Comparison of ENCODE assay signal across 8 cellular contexts in the genomic region with DNA sequence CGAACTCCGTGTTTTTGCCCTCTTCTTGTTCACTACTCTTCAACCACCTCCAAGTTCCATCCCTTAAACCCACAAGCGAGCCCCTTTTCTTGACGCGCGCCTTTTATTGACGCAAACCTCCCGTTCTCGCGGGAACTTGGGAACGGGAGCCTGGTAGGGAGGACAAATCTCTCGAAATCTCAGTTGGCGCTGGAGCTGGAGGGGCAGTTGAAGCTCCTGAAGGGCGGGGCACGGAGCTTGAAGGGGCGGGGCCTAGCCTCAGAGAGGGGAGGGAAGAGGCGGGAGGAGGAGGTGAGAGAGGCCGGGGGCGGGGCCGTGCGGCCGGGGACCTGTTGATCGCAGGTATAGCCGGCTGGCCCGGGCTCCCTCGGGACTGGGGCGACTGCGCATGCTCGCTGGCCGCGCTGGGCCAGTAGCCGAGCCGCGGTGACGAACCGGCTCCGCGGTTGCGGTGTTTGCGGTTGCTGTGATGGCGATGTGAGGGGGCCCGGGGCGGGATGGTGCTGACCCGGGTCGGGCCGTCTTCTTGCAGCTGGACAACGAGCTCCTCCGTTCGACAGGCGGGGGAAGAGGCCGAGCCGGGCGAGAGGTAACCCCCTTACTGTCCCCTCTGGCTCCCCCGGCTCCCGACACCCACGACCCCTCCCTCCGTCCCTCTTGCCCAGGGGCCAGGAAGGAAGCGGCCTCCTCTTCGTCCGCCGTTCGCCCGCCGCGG. TPM values are rescaled to one million over a fixed set of nuclear protein-coding genes. Genes with fewer than 3 reads are reported as not detected.
DNase-seq lines count a peak whose midpoint lies in the region; ATAC-seq and TF ChIP-seq lines count a peak whose summit lies in the region.

Gene FAM135A, plus strand, starts transcription at position 395 of the 715 bp plus-strand sequence. CDS start 14,835 bp downstream, outside the sequence.

- peak within 1 kb of the TSS; percentile 98 for H2AFZ ChIP-seq in GM23248

- H3K27ac Mint-ChIP-seq in natural killer cell treated with Interleukin-12 subunit alpha and Interleukin-12 subunit beta and Interleukin-15 and Interleukin-18, amount 100 ng/mL, for 72 hours, result peak within 1 kb of the TSS; percentile 81 to 89

- H3K4me1 ChIP-seq in DOHH2 (ENCODE audit: control insufficient read depth, low read length), result peaks cover 26% of the 10 kb centered on the region
- peaks cover 6% of the 10 kb centered on the region for H3K4me1 ChIP-seq in GM23248 (ENCODE audit: insufficient read depth)
- H3K4me1 ChIP-seq in RWPE2 (ENCODE audit: insufficient read depth, poor library complexity, severe bottlenecking), result peaks cover 11% of the 10 kb centered on the region

- H3K9me3 ChIP-seq in DOHH2 (ENCODE audit: control insufficient read depth, insufficient read depth, low read length) (no peaks in the 10 kb centered on the region), GM23248 (ENCODE audit: low read depth) (no peaks in the 10 kb centered on the region), RWPE2 (ENCODE audit: severe bottlenecking) (no peaks in the 10 kb centered on the region)

- H3K79me2 ChIP-seq in DOHH2 (ENCODE audit: control insufficient read depth, low read length) (peaks cover 46% of the 10 kb centered on the region), GM23248 (ENCODE audit: insufficient read depth) (no peaks in the 10 kb centered on the region)

- peak; percentile 92 for ATAC-seq in RWPE2 (ENCODE audit: low read depth)
- peak; percentile 99 for ATAC-seq in natural killer cell treated with Interleukin-12 subunit alpha and Interleukin-12 subunit beta and Interleukin-15 and Interleukin-18, amount 100 ng/mL, for 72 hours
- ATAC-seq in stimulated activated naive CD8-positive, alpha-beta T cell treated with anti-CD3 and anti-CD28 coated beads, Interleukin-15, Interleukin-2, amounts not matched to agents 100 U/mL and 50 U/mL, for 24 hours, result peak; percentile 96

- H3F3A ChIP-seq in DOHH2 (ENCODE audit: control insufficient read depth, insufficient read depth), result no peaks in the 10 kb centered on the region; the same call in 1 of the 2 replicates
- H3F3A ChIP-seq in GM23248 (ENCODE audit: insufficient read depth), result peaks cover 19% of the 10 kb centered on the region; the same call in 1 of the 2 replicates

- peak; percentile 98 for DNase-seq in GM23248
- DNase-seq in Kasumi-1 (lab: John Stamatoyannopoulos, UW), result peak; percentile 96 to 97
- DNase-seq in RWPE2 (ENCODE audit: low spot score), result peak; percentile 98
- peak; percentile 90 for DNase-seq in activated effector memory CD4-positive, alpha-beta T cell treated with Interleukin-2 at 50 U/mL for 16 hours
- peak; percentile 99 for DNase-seq in fibroblast of pulmonary artery (ENCODE audit: low read depth)
- peak; percentile 96 for DNase-seq in natural killer cell treated with Interleukin-12 subunit alpha and Interleukin-12 subunit beta and Interleukin-15 and Interleukin-18, amount 100 ng/mL, for 72 hours (ENCODE audit: low spot score)
- peak; percentile 97 for DNase-seq in stimulated activated naive CD8-positive, alpha-beta T cell treated with anti-CD3 and anti-CD28 coated beads, Interleukin-15, Interleukin-2, amounts not matched to agents 100 U/mL and 50 U/mL, for 24 hours

- H3K4me2 ChIP-seq in DOHH2 (ENCODE audit: low read length), result peak within 1 kb of the TSS; percentile 80
- peak within 1 kb of the TSS; percentile 95 for H3K4me2 ChIP-seq in GM23248 (ENCODE audit: unreplicated experiment)

- peaks cover 20 to 27% of the 10 kb centered on the region in 2 donors for H3K4me1 Mint-ChIP-seq in natural killer cell treated with Interleukin-12 subunit alpha and Interleukin-12 subunit beta and Interleukin-15 and Interleukin-18, amount 100 ng/mL, for 72 hours (ENCODE audit: low read depth in 2 of 2)

- H3K9me2 ChIP-seq in DOHH2 (replicated peaks; ENCODE audit: control insufficient read depth, low read length) (no peaks in the 10 kb centered on the region), GM23248 (ENCODE audit: insufficient read depth) (no peaks in the 10 kb centered on the region)

- H3K27ac ChIP-seq in DOHH2 (ENCODE audit: low read depth, low read length) (peak within 1 kb of the TSS; percentile 24), GM23248 (peak within 1 kb of the TSS; percentile 19; the same call in 1 of the 2 replicates), RWPE2 (ENCODE audit: poor library complexity, severe bottlenecking) (peak within 1 kb of the TSS; percentile 47)

- H3K4me3 Mint-ChIP-seq in natural killer cell treated with Interleukin-12 subunit alpha and Interleukin-12 subunit beta and Interleukin-15 and Interleukin-18, amount 100 ng/mL, for 72 hours, result peak within 1 kb of the TSS; percentile 100

- no peaks in the 10 kb centered on the region; the same call in 1 of the 2 replicates for H4K20me1 ChIP-seq in DOHH2 (ENCODE audit: control insufficient read depth, insufficient read depth, low read depth, low read length)
- no peaks in the 10 kb centered on the region for H4K20me1 ChIP-seq in GM23248 (ENCODE audit: insufficient read depth)

- H3K36me3 Mint-ChIP-seq in natural killer cell treated with Interleukin-12 subunit alpha and Interleukin-12 subunit beta and Interleukin-15 and Interleukin-18, amount 100 ng/mL, for 72 hours, result peaks cover 6% of the 10 kb centered on the region

- H3K9me3 Mint-ChIP-seq in natural killer cell treated with Interleukin-12 subunit alpha and Interleukin-12 subunit beta and Interleukin-15 and Interleukin-18, amount 100 ng/mL, for 72 hours, result no peaks in the 10 kb centered on the region

- H3K27me3 Mint-ChIP-seq in natural killer cell treated with Interleukin-12 subunit alpha and Interleukin-12 subunit beta and Interleukin-15 and Interleukin-18, amount 100 ng/mL, for 72 hours, result peaks cover 3 to 8% of the 10 kb centered on the region in 2 donors

- peak within 1 kb of the TSS; percentile 88 for H3K4me3 ChIP-seq in DOHH2 (ENCODE audit: low read length)
- peak within 1 kb of the TSS; percentile 93 for H3K4me3 ChIP-seq in GM23248
- H3K4me3 ChIP-seq in RWPE2 (ENCODE audit: severe bottlenecking), result peak within 1 kb of the TSS; percentile 90
- H3K4me3 ChIP-seq in fibroblast of pulmonary artery (replicated peaks; ENCODE audit: low read depth, low read length), result peak within 1 kb of the TSS; percentile 90

- H3K36me3 ChIP-seq in DOHH2 (ENCODE audit: control insufficient read depth, low read length) (peaks cover 22% of the 10 kb centered on the region), GM23248 (ENCODE audit: low read depth) (no peaks in the 10 kb centered on the region), RWPE2 (ENCODE audit: low read depth) (peaks cover 24% of the 10 kb centered on the region)

- TF ChIP-seq CTCF in DOHH2 (IDR thresholded peaks at IDR 0.05; ENCODE audit: low read depth, low read length, poor library complexity, severe bottlenecking) (no peak), RWPE2 (IDR thresholded peaks at IDR 0.05; ENCODE audit: poor library complexity, severe bottlenecking) (no peak), fibroblast of pulmonary artery (IDR thresholded peaks at IDR 0.05; ENCODE audit: low read length, missing control alignments) (no peak)

- peak within 1 kb of the TSS; percentile 88 for H3K9ac ChIP-seq in GM23248

- in situ Hi-C loops in GM23248 (cut with MboI), result no loop called here

- WGBS in GM23248 (ENCODE audit: low coverage in 1 of 2, low lambda C conversion rate in 2 of 2, missing lambda C conversion rate in 2 of 2), 2 experiments, result 0 to 1% methylated on average over 37 to 63 of the region's 65 CpGs

- no peaks in the 10 kb centered on the region for H3K27me3 ChIP-seq in DOHH2 (ENCODE audit: control insufficient read depth, low read length)
- no peaks in the 10 kb centered on the region for H3K27me3 ChIP-seq in GM23248 (replicated peaks; ENCODE audit: insufficient read depth)
- H3K27me3 ChIP-seq in RWPE2 (ENCODE audit: insufficient read depth, poor library complexity, severe bottlenecking), result no peaks in the 10 kb centered on the region

RNA-seq across cellular contexts. Expression of gene FAM135A, which starts in this region (rescaled TPM):
- 8.2 and 11.5 TPM in 2 replicates for total RNA-seq in GM23248 (2014; rRNA removed; shearing (Covaris generic))
- 3.5 and 4.9 TPM in 2 replicates for polyA plus RNA-seq in GM23248 (2016; fragmentation: Nextera tagmentation; extraction: Ambion mirVana)
- total RNA-seq in natural killer cell treated with Interleukin-12 subunit alpha and Interleukin-12 subunit beta and Interleukin-15 and Interleukin-18, amount 100 ng/mL, for 72 hours, result 10 to 100 TPM in 1 of 2 donors, 1 to 10 TPM in 1; 7.0 to 20.4 TPM

Comparison
In these comparisons a context has a peak if more than half of its experiments do, and no peak if none do; other contexts are left out.
1. Peak in every context shown above with its lines: DNase-seq, ATAC-seq, H3K4me3 ChIP-seq and H3K27ac ChIP-seq.